In genomic region chr4:3047464-3048286, GRCh38 we compare ENCODE assay signal across 8 cellular contexts. TPM values are rescaled to one million over a fixed set of nuclear protein-coding genes. Genes with fewer than 3 reads are reported as not detected.
A peak's percentile ranks its signal among the peaks of the same experiment; 100 is the strongest.
DNase-seq lines count a peak whose midpoint lies in the region; ATAC-seq and TF ChIP-seq lines count a peak whose summit lies in the region.

No MANE protein-coding gene starts in this region.

- H3K9me3 Mint-ChIP-seq in activated T-cell treated with anti-CD3 and anti-CD28 coated beads, Interleukin-2, amount 50 U/mL, for 4 hours, result no peaks in the 10 kb centered on the region

- H3K4me3 ChIP-seq in BE2C (ENCODE audit: low read depth, low read length) (no peak overlapping the region), NT2/D1 (ENCODE audit: insufficient read length, low read depth) (no peak overlapping the region), fibroblast of mammary gland (ENCODE audit: control insufficient read depth, low read depth, low read length) (no peak overlapping the region), neutrophil (ENCODE audit: low read depth in 1 of 2, low read length in 1 of 2) (peak overlapping the region; percentile 22 to 25), thoracic aorta (peak overlapping the region; percentile 48)

- no peaks in the 10 kb centered on the region for H3K36me3 Mint-ChIP-seq in activated T-cell treated with anti-CD3 and anti-CD28 coated beads, Interleukin-2, amount 50 U/mL, for 4 hours (ENCODE audit: insufficient read depth)

- H3K4me3 Mint-ChIP-seq in activated T-cell treated with anti-CD3 and anti-CD28 coated beads, Interleukin-2, amount 50 U/mL, for 4 hours, result peak overlapping the region; percentile 73

- H3K9me3 ChIP-seq in BE2C (no peaks in the 10 kb centered on the region), NT2/D1 (ENCODE audit: insufficient read depth, low read length) (peaks cover 15% of the 10 kb centered on the region; the same call in 1 of the 2 replicates), neutrophil (no peaks in the 10 kb centered on the region), thoracic aorta (no peaks in the 10 kb centered on the region)

- H3K4me1 ChIP-seq in BE2C, result no peaks in the 10 kb centered on the region
- H3K4me1 ChIP-seq in NT2/D1 (ENCODE audit: insufficient read depth, insufficient read length), result no peaks in the 10 kb centered on the region
- peaks cover 28 to 42% of the 10 kb centered on the region in 2 experiments for H3K4me1 ChIP-seq in neutrophil (ENCODE audit: control insufficient read depth in 1 of 2, insufficient read depth in 1 of 2, low read depth in 1 of 2, low read length in 1 of 2)
- peaks cover 0 to 4% of the 10 kb centered on the region in 2 donors for H3K4me1 ChIP-seq in thoracic aorta (ENCODE audit: control insufficient read depth in 1 of 2, low read depth in 2 of 2)

- DNase-seq in BE2C (peak; percentile 80), NT2/D1 (ENCODE audit: low read depth, low spot score) (peak; percentile 42), fibroblast of mammary gland (ENCODE audit: low read depth) (peak; percentile 52), thoracic aorta (ENCODE audit: low spot score) (no peak)
- DNase-seq in activated T-cell treated with anti-CD3 and anti-CD28 coated beads, Interleukin-2, amount 50 U/mL, for 4 hours, result peak; percentile 46

- peaks cover 23% of the 10 kb centered on the region for H3K4me1 Mint-ChIP-seq in activated T-cell treated with anti-CD3 and anti-CD28 coated beads, Interleukin-2, amount 50 U/mL, for 4 hours (ENCODE audit: low read depth)

- H3K36me3 ChIP-seq in BE2C (no peaks in the 10 kb centered on the region), NT2/D1 (ENCODE audit: insufficient read depth, insufficient read length, low read length) (no peaks in the 10 kb centered on the region), neutrophil (no peaks in the 10 kb centered on the region), thoracic aorta (no peaks in the 10 kb centered on the region)

- ATAC-seq in GM18870 (IDR thresholded peaks at IDR 0.05; ENCODE audit: unreplicated experiment) (peak; percentile 77), HG03103 (IDR thresholded peaks at IDR 0.05; ENCODE audit: low read depth, unreplicated experiment) (peak; percentile 85), thoracic aorta (ENCODE audit: insufficient number of reproducible peaks, low FRiP score, low read depth) (no peak)
- ATAC-seq in activated T-cell treated with anti-CD3 and anti-CD28 coated beads, Interleukin-2, amount 50 U/mL, for 4 hours, result peak; percentile 86 to 91

- no peaks in the 10 kb centered on the region for H3K27me3 Mint-ChIP-seq in activated T-cell treated with anti-CD3 and anti-CD28 coated beads, Interleukin-2, amount 50 U/mL, for 4 hours (ENCODE audit: low read depth)

- TF ChIP-seq CTCF in BE2C (IDR thresholded peaks at IDR 0.05; ENCODE audit: low read depth, low read length) (peak; percentile 85), fibroblast of mammary gland (conservative IDR thresholded peaks at IDR 0.05; ENCODE audit: control insufficient read depth, insufficient read depth, low read depth, low read length) (peak; percentile 78), neutrophil (IDR thresholded peaks at IDR 0.05) (peak; percentile 76), thoracic aorta (IDR thresholded peaks at IDR 0.05) (peak; percentile 69)

- H3K27me3 ChIP-seq in BE2C (no peaks in the 10 kb centered on the region), NT2/D1 (ENCODE audit: insufficient read depth, insufficient read length) (no peaks in the 10 kb centered on the region), neutrophil (no peaks in the 10 kb centered on the region), thoracic aorta (replicated peaks; ENCODE audit: insufficient read depth) (peaks cover 3% of the 10 kb centered on the region)

- H3K27ac ChIP-seq in neutrophil (peak overlapping the region; percentile 43), thoracic aorta (no peak overlapping the region)

- H3K9ac ChIP-seq in NT2/D1 (ENCODE audit: insufficient read length, low read depth), result no peak overlapping the region

RNA-seq across cellular contexts. Expression of gene HTT-AS, which starts 26.7 kb away (rescaled TPM):
- not detected for polyA plus RNA-seq in BE2C (2012; ENCODE audit: insufficient read depth, insufficient read length, low read depth)
- total RNA-seq in activated T-cell treated with anti-CD3 and anti-CD28 coated beads, Interleukin-2, amount 50 U/mL, for 4 hours, result not detected
- not detected for total RNA-seq in thoracic aorta

RNA-seq across cellular contexts. Expression of gene HTT, which starts 26.8 kb away (rescaled TPM):
- polyA plus RNA-seq in BE2C (2012; ENCODE audit: insufficient read depth, insufficient read length, low read depth), result 20.7 TPM
- total RNA-seq in activated T-cell treated with anti-CD3 and anti-CD28 coated beads, Interleukin-2, amount 50 U/mL, for 4 hours, result 10 to 100 TPM; 50.5 to 59.3 (median 51.5) TPM
- total RNA-seq in thoracic aorta, result 10 to 100 TPM; 56.3 to 89.5 TPM

Comparison
In these comparisons a context has a peak if more than half of its experiments do, and no peak if none do; other contexts are left out.
1. H3K4me3 ChIP-seq: peak in neutrophil (2 of 2) and thoracic aorta (single experiment); none in BE2C (single experiment), NT2/D1 (single experiment) and fibroblast of mammary gland (single experiment).
2. Peak in every context shown above with its lines, with median percentiles within 50 percentile points of each other: CTCF ChIP-seq.